Comparison of ENCODE assay signal across 8 cellular contexts in the genomic region with DNA sequence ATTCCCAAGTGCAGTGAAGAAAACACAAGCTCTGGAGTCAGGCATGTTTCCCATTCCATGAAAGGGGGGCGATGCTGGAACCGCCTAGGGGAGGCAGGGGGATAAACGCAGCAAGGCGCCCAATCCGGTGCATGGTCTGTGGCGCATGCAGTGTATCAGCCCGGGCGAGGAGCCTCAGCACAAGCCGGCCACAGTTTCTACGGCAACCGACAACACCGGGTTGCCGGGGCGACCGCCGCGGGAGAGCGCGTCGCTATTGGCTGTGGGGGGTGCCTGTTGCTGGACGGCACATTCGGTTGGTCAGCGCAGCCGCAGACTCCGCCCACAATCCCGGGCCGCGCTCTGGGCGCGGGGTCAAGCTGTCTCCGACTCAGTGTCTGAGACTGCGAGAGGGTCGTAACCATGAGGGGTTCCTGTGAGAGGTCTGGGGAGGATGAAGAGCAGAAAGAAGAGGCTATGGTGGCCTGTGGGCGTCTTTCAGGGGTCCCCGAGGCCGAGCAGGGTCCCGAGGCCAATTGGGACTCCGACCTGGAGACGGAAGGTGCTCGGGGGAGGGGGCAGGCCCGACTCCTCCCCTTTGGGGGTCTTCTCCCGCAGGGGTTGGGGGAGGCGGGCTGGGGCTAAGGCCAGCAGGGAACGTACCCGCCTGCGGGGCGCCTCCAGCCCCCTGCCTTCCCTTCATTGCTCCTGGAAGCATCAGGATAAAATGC. TPM values are rescaled to one million over a fixed set of nuclear protein-coding genes. Genes with fewer than 3 reads are reported as not detected.
DNase-seq lines count a peak whose midpoint lies in the region; ATAC-seq, FAIRE-seq and TF ChIP-seq lines count a peak whose summit lies in the region.

A gene with protein sequence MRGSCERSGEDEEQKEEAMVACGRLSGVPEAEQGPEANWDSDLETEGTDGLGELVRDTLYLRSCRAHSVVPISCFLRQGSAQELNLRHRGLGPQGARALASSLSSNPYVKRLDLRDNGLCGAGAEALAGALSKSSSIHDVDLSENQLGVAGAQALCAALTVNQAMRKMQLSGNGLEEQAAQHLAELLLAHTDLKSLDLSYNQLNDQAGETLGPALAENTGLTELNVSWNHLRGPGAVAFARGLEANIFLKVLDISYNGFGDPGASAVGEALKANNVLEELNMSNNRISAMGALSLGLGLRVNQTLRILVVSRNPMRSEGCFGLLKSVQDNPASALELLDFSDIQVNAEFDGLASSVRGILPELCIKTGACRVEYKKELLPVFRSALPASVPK (plus strand): TSS at position 362 of the 710 bp plus-strand sequence. CDS start 41 bp downstream, at position 403.

- ATAC-seq in GM21528 (IDR thresholded peaks at IDR 0.05; ENCODE audit: low FRiP score, unreplicated experiment), result peak; percentile 64
- peak; percentile 98 for ATAC-seq in stimulated activated naive CD8-positive, alpha-beta T cell treated with anti-CD3 and anti-CD28 coated beads, Interleukin-15, amount 100 ng/mL, for 72 hours

- H3K4me3 ChIP-seq in CD4-positive, alpha-beta memory T cell (ENCODE audit: low read length in 2 of 2), result no peak within 1 kb of the TSS

- H3K36me3 ChIP-seq in CD4-positive, alpha-beta memory T cell (ENCODE audit: insufficient read depth, low read length), result no peaks in the 10 kb centered on the region

- DNase-seq in CD4-positive, alpha-beta memory T cell, result peak; percentile 60 to 76 (median 66)
- DNase-seq in M059J (ENCODE audit: low read depth) (peak; percentile 91), SHP77 (lab: John Stamatoyannopoulos, UW) (peak; percentile 92 to 94), frontal cortex (ENCODE audit: low spot score in 2 of 2) (peak; percentile 83 to 97), neural crest cell (ENCODE audit: low read depth, low spot score) (peak; percentile 92)
- peak; percentile 72 for DNase-seq in activated naive CD4-positive, alpha-beta T cell treated with Interleukin-2 at 50 U/mL for 16 hours
- peak; percentile 65 to 77 for DNase-seq in stimulated activated naive CD8-positive, alpha-beta T cell treated with anti-CD3 and anti-CD28 coated beads, Interleukin-15, amount 100 ng/mL, for 72 hours

- peak within 1 kb of the TSS; percentile 55 to 84 (median 72) for H3K4me3 Mint-ChIP-seq in CD4-positive, alpha-beta memory T cell
- peak within 1 kb of the TSS; percentile 79 for H3K4me3 Mint-ChIP-seq in neural crest cell
- H3K4me3 Mint-ChIP-seq in stimulated activated naive CD8-positive, alpha-beta T cell treated with anti-CD3 and anti-CD28 coated beads, Interleukin-15, amount 100 ng/mL, for 72 hours, result peak within 1 kb of the TSS; percentile 75 to 80

- no peak for TF ChIP-seq CTCF in neural crest cell (conservative IDR thresholded peaks at IDR 0.05)

- H3K9me3 ChIP-seq in CD4-positive, alpha-beta memory T cell (ENCODE audit: control insufficient read depth in 1 of 2, low read length in 2 of 2), result no peaks in the 10 kb centered on the region

- peaks cover 24% of the 10 kb centered on the region for H3K4me1 ChIP-seq in CD4-positive, alpha-beta memory T cell (ENCODE audit: insufficient read depth, low read length)

- CTCF ChIA-PET in CD4-positive, alpha-beta memory T cell (lab: Charles Lee; ENCODE audit: partially characterized antibody), result no interaction called here

- no peaks in the 10 kb centered on the region for H3K27me3 ChIP-seq in CD4-positive, alpha-beta memory T cell (ENCODE audit: insufficient read depth, low read length)

- peaks cover 5 to 9% of the 10 kb centered on the region in 2 donors for H3K27me3 Mint-ChIP-seq in CD4-positive, alpha-beta memory T cell
- H3K27me3 Mint-ChIP-seq in neural crest cell (ENCODE audit: low read depth), result no peaks in the 10 kb centered on the region
- peaks cover 41% of the 10 kb centered on the region for H3K27me3 Mint-ChIP-seq in stimulated activated naive CD8-positive, alpha-beta T cell treated with anti-CD3 and anti-CD28 coated beads, Interleukin-15, amount 100 ng/mL, for 72 hours

- H3K9me3 Mint-ChIP-seq in CD4-positive, alpha-beta memory T cell, result no peaks in the 10 kb centered on the region
- no peaks in the 10 kb centered on the region for H3K9me3 Mint-ChIP-seq in neural crest cell
- no peaks in the 10 kb centered on the region for H3K9me3 Mint-ChIP-seq in stimulated activated naive CD8-positive, alpha-beta T cell treated with anti-CD3 and anti-CD28 coated beads, Interleukin-15, amount 100 ng/mL, for 72 hours

- peaks cover 9 to 30% (median 25%) of the 10 kb centered on the region in 4 donors for H3K4me1 Mint-ChIP-seq in CD4-positive, alpha-beta memory T cell
- peaks cover 28% of the 10 kb centered on the region for H3K4me1 Mint-ChIP-seq in neural crest cell
- peaks cover 31% of the 10 kb centered on the region for H3K4me1 Mint-ChIP-seq in stimulated activated naive CD8-positive, alpha-beta T cell treated with anti-CD3 and anti-CD28 coated beads, Interleukin-15, amount 100 ng/mL, for 72 hours

- intact Hi-C loops in CD4-positive, alpha-beta memory T cell (cut with micrococcal nuclease), result no loop called here

- no peaks in the 10 kb centered on the region for H3K36me3 Mint-ChIP-seq in CD4-positive, alpha-beta memory T cell
- no peaks in the 10 kb centered on the region for H3K36me3 Mint-ChIP-seq in neural crest cell (ENCODE audit: low read depth)

- H3K27ac Mint-ChIP-seq in CD4-positive, alpha-beta memory T cell, result peak within 1 kb of the TSS; percentile 70 to 97 (median 92)
- H3K27ac Mint-ChIP-seq in neural crest cell (ENCODE audit: unreplicated experiment), result peak within 1 kb of the TSS; percentile 91
- H3K27ac Mint-ChIP-seq in stimulated activated naive CD8-positive, alpha-beta T cell treated with anti-CD3 and anti-CD28 coated beads, Interleukin-15, amount 100 ng/mL, for 72 hours, result peak within 1 kb of the TSS; percentile 88 to 95

- no peak for FAIRE-seq in frontal cortex (lab: Jason Lieb, UNC)

- POLR2A ChIA-PET in CD4-positive, alpha-beta memory T cell (lab: Charles Lee; ENCODE audit: partially characterized antibody), result interaction anchor here (1.1 kb wide), 1 partner anchor 64 kb away, joined by 3 read pairs; no protein-coding TSS in a partner anchor

- no peak within 1 kb of the TSS for H3K27ac ChIP-seq in CD4-positive, alpha-beta memory T cell (ENCODE audit: low read depth, low read length)

RNA-seq across cellular contexts. Expression of the gene that starts here (rescaled TPM):
- total RNA-seq in CD4-positive, alpha-beta memory T cell, result not detected
- not detected for polyA plus RNA-seq in CD4-positive, alpha-beta memory T cell
- total RNA-seq in M059J (2014; rRNA removed; shearing (Covaris generic)), result not detected in 2 replicates
- total RNA-seq in frontal cortex, result under 0.01 TPM
- not detected in 2 replicates for total RNA-seq in neural crest cell

Comparison
In these comparisons a context has a peak if more than half of its experiments do, and no peak if none do; other contexts are left out.
1. Peak in DNase-seq in CD4-positive, alpha-beta memory T cell; RNA of the gene not detected or under 1 TPM.
2. Peak in DNase-seq in M059J; RNA of the gene not detected or under 1 TPM.
3. Peak in DNase-seq in frontal cortex; RNA of the gene not detected or under 1 TPM.
4. Peak in DNase-seq in neural crest cell; RNA of the gene not detected or under 1 TPM.